ENCODE assay signal across 29 cellular contexts in genomic region chr10:59718246-59718645, GRCh38. TPM values are rescaled to one million over a fixed set of nuclear protein-coding genes. Genes with fewer than 3 reads are reported as not detected.
DNase-seq lines count a peak whose midpoint lies in the region; ATAC-seq, FAIRE-seq and TF ChIP-seq lines count a peak whose summit lies in the region.
"Had no signal": no experiment of that assay in that cellular context is flagged by ENCODE, and none has a peak within 500 bp of the region (broad histone marks: within the 10 kb centered on the region; RNA-seq: fewer than 3 reads in every experiment).

No MANE protein-coding gene starts in this region.

- H3K27me3 Mint-ChIP-seq in natural killer cell (ENCODE audit: low read depth in 2 of 2), result peaks cover 7 to 12% of the 10 kb centered on the region in 2 donors

- no peaks in the 10 kb centered on the region for H3K36me3 Mint-ChIP-seq in natural killer cell
- H3K36me3 Mint-ChIP-seq: CD14-positive monocyte; CD4-positive, alpha-beta memory T cell; CD4-positive, CD25-positive, alpha-beta regulatory T cell; CD8-positive, alpha-beta memory T cell had no signal

- peak; percentile 97 for FAIRE-seq in D721Med (lab: Jason Lieb, UNC)
- FAIRE-seq: A204.1, G401.6, GM12891, GM19239 had no signal

- peaks cover 0 to 2% of the 10 kb centered on the region in 2 donors for H3K9me3 Mint-ChIP-seq in natural killer cell

- H3K36me3 ChIP-seq in WERI-Rb-1, result no peaks in the 10 kb centered on the region
- H3K36me3 ChIP-seq: BE2C, BLaER1 had no signal

- no peak overlapping the region for H3K27ac ChIP-seq in WERI-Rb-1
- no peak overlapping the region for H3K27ac ChIP-seq in RWPE1
- H3K27ac ChIP-seq: BLaER1 had no signal

- H3K4me3 ChIP-seq in WERI-Rb-1 (ENCODE audit: low read depth, low read length), result no peak overlapping the region
- H3K4me3 ChIP-seq: BLaER1 had no signal

- peaks cover 5% of the 10 kb centered on the region for H3K9me3 ChIP-seq in WERI-Rb-1 (ENCODE audit: severe bottlenecking)
- H3K9me3 ChIP-seq: BE2C had no signal

- DNase-seq in D721Med (ENCODE audit: insufficient read length, low spot score) (peak; percentile 28), NCI-H82 (lab: John Stamatoyannopoulos, UW) (peak; percentile 67), WERI-Rb-1 (peak; percentile 51), NCI-H2171 (lab: John Stamatoyannopoulos, UW) (no peak), RWPE1 (ENCODE audit: low spot score) (no peak), natural killer cell (no peak)
- DNase-seq: 8988T; ACHN; BE2C; C1 segment of cervical spinal cord; CD4-positive, alpha-beta memory T cell; CD4-positive, CD25-positive, alpha-beta regulatory T cell; CD8-positive, alpha-beta memory T cell; COR-L47; DMS 273 treated with DMSO at 0.1 percent for 48 hours; DMS153; DMS53; DMS79; DND-41; EL; GF-D8 had no signal

- no peaks in the 10 kb centered on the region for H3K4me1 Mint-ChIP-seq in natural killer cell
- H3K4me1 Mint-ChIP-seq: CD14-positive monocyte; CD4-positive, alpha-beta memory T cell; CD4-positive, CD25-positive, alpha-beta regulatory T cell; CD8-positive, alpha-beta memory T cell had no signal

- intact Hi-C loops in natural killer cell (cut with micrococcal nuclease), result no loop called here

- H3K27me3 ChIP-seq in WERI-Rb-1 (ENCODE audit: insufficient read depth, low read depth, severe bottlenecking), result no peaks in the 10 kb centered on the region
- H3K27me3 ChIP-seq: BE2C, BLaER1 had no signal

- POLR2A ChIA-PET in RWPE1 (lab: Yijun Ruan, JAX; ENCODE audit: low non-redundant PET), result no interaction called here

- TF ChIP-seq CTCF in D721Med (IDR thresholded peaks at IDR 0.05; ENCODE audit: insufficient read depth, missing control alignments), result no peak
- TF ChIP-seq CTCF in WERI-Rb-1 (IDR thresholded peaks at IDR 0.05; ENCODE audit: low read depth, low read length), result no peak
- TF ChIP-seq CTCF in RWPE1 (conservative IDR thresholded peaks at IDR 0.05; ENCODE audit: low read depth), result no peak
- TF ChIP-seq CTCF in natural killer cell (IDR thresholded peaks at IDR 0.05), result no peak

- H3K4me3 Mint-ChIP-seq in natural killer cell, result no peak overlapping the region
- H3K4me3 Mint-ChIP-seq: CD14-positive monocyte; CD4-positive, alpha-beta memory T cell; CD4-positive, CD25-positive, alpha-beta regulatory T cell; CD8-positive, alpha-beta memory T cell had no signal

- CTCF ChIA-PET in RWPE1 (lab: Yijun Ruan, JAX), result no interaction called here

- no peak overlapping the region for H3K27ac Mint-ChIP-seq in natural killer cell
- H3K27ac Mint-ChIP-seq: CD14-positive monocyte; CD4-positive, alpha-beta memory T cell; CD4-positive, CD25-positive, alpha-beta regulatory T cell; CD8-positive, alpha-beta memory T cell had no signal

- ATAC-seq in GM19324 (IDR thresholded peaks at IDR 0.05; ENCODE audit: low FRiP score, unreplicated experiment), result no peak
- ATAC-seq in natural killer cell, result no peak

RNA-seq across cellular contexts. Expression of gene SLC16A9, which starts 8.6 kb away (rescaled TPM):
- total RNA-seq in natural killer cell, result not detected
- total RNA-seq: CD4-positive, alpha-beta memory T cell had no signal

RNA-seq across cellular contexts. Expression of gene MRLN, which starts 35.0 kb away (rescaled TPM):
- total RNA-seq in natural killer cell, result not detected
- total RNA-seq: A673; CD4-positive, alpha-beta memory T cell; CD4-positive, CD25-positive, alpha-beta regulatory T cell; CD8-positive, alpha-beta memory T cell had no signal

Comparison
In these comparisons a context has a peak if more than half of its experiments do, and no peak if none do; other contexts are left out.
1. DNase-seq: peak in D721Med (single experiment), NCI-H82 (single experiment) and WERI-Rb-1 (single experiment); none in NCI-H2171 (single experiment), RWPE1 (single experiment) and natural killer cell (single experiment).